11 cellular contexts compared by ENCODE assay signal in the genomic region with DNA sequence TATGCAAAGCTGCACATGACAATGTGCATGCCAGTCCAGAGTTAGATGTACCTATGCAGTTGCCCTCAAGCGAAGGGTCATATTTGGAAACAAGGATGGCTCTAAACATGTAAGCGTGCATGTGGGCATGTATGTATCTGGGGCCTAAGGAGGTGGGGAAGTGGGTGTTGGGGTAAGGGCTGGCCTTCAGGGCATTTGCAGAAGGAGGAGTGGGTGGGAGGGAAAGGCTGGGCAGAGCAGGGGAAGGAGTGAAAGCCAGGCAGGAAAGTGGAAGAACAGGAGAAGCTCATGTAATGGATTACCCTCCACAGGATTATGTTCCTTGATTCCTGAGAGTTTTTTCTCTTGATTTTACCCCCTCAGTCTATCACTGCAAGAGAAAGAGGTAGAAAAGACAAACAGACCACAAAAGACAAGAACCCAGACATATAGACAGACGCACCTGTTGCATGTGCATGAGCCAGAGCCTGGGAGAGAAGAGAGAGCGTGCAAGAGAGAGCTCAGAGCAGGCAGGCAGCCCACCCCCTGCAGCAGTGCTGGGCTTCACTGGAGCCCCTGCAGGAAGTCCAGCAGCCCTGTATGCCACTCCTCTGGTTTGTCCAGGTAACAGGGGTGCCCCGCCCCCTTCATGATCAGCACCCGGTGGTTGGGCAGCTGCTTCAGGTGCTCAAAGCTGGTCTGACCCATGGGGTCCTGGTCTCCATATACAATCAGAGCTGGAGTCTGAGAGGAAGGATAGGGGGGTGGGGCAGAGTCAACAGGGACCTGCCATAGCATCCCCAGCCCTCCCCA. TPM values are rescaled to one million over a fixed set of nuclear protein-coding genes. Genes with fewer than 3 reads are reported as not detected.
DNase-seq lines count a peak whose midpoint lies in the region; ATAC-seq, FAIRE-seq and TF ChIP-seq lines count a peak whose summit lies in the region.
"Had no signal": no experiment of that assay in that cellular context is flagged by ENCODE, and none has a peak within 500 bp of the region (broad histone marks: within the 10 kb centered on the region; RNA-seq: fewer than 3 reads in every experiment).

No MANE protein-coding gene starts in this region.

- H3K36me3 ChIP-seq in SK-N-SH (replicated peaks in 1 of 2; ENCODE audit: control insufficient read depth in 1 of 2, insufficient read depth in 2 of 2, low read length in 1 of 2) (no peaks in the 10 kb centered on the region), body of pancreas (replicated peaks in 1 of 2; ENCODE audit: insufficient read depth in 1 of 2, low read depth in 2 of 2) (no peaks in the 10 kb centered on the region), neuronal stem cell (replicated peaks in 1 of 2; ENCODE audit: control insufficient read depth in 2 of 2, insufficient read depth in 2 of 2, low read length in 2 of 2) (no peaks in the 10 kb centered on the region)

- H3K4me3 ChIP-seq in SK-N-SH (ENCODE audit: low read depth in 2 of 2, low read length in 1 of 2): peak overlapping the region in 1 of 2 experiments; percentile 74; a peak in 2 of 4 replicates
- no peak overlapping the region for H3K4me3 ChIP-seq in body of pancreas
- peak overlapping the region; percentile 10 to 60 for H3K4me3 ChIP-seq in neuronal stem cell (ENCODE audit: low read length in 2 of 2)

- H3K27ac ChIP-seq in SK-N-SH (ENCODE audit: low read depth in 2 of 2, low read length in 1 of 2): peak overlapping the region in 1 of 2 experiments; percentile 97; a peak in 3 of 4 replicates
- H3K27ac ChIP-seq in body of pancreas: peak overlapping the region in 3 of 4 donors; percentile 77 to 91 (median 83)
- peak overlapping the region; percentile 86 for H3K27ac ChIP-seq in neuronal stem cell (replicated peaks; ENCODE audit: low read length)

- no peaks in the 10 kb centered on the region for H3K9me2 ChIP-seq in SK-N-SH

- no peak for TF ChIP-seq POLR2A in body of pancreas (IDR thresholded peaks at IDR 0.05)

- 98% methylated on average over 4 of the region's 6 CpGs for WGBS in SK-N-SH (ENCODE audit: low lambda C conversion rate)
- 86 to 96% methylated on average over 5 to 6 of the region's 6 CpGs for WGBS in body of pancreas, 2 donors
- no CpG with 5 or more reads among the region's 6 CpGs for WGBS in neuronal stem cell (ENCODE audit: extremely low coverage in 2 of 2, insufficient read length in 2 of 2, insufficient replicate concordance in 1 of 2), 2 donors

- intact Hi-C loops in body of pancreas (cut with DNase I): no loop called here

- H3K79me2 ChIP-seq in SK-N-SH (ENCODE audit: insufficient read depth): peaks cover 45% of the 10 kb centered on the region

- H3K27me3 ChIP-seq in SK-N-SH (ENCODE audit: insufficient read depth) (no peaks in the 10 kb centered on the region), body of pancreas (no peaks in the 10 kb centered on the region), neuronal stem cell (ENCODE audit: control insufficient read depth in 3 of 3, insufficient read depth in 3 of 3, low read depth in 1 of 3, low read length in 3 of 3) (no peaks in the 10 kb centered on the region)
- H3K27me3 ChIP-seq: MG63 had no signal

- no peak for TF ChIP-seq RAD21 in SK-N-SH (IDR thresholded peaks at IDR 0.05; ENCODE audit: low read length)

- H3K4me1 ChIP-seq in SK-N-SH (ENCODE audit: control insufficient read depth in 1 of 2, insufficient read depth in 2 of 2, low read depth in 1 of 2, low read length in 1 of 2) (peaks cover 5 to 62% of the 10 kb centered on the region in 2 experiments; a peak in 3 of 4 replicates), body of pancreas (peaks cover 73% of the 10 kb centered on the region), neuronal stem cell (ENCODE audit: control insufficient read depth in 2 of 2, insufficient read depth in 1 of 2, low read depth in 1 of 2, low read length in 2 of 2) (peaks cover 44 to 48% of the 10 kb centered on the region in 2 donors)

- FAIRE-seq in HTR-8/SVneo (lab: Jason Lieb, UNC): peak; percentile 82

- peak overlapping the region; percentile 77 for H2AK5ac ChIP-seq in neuronal stem cell (ENCODE audit: low read depth, low read length)

- in situ Hi-C loops in GM13976 (cut with MboI; ENCODE audit: low sequenced_read_pairs, unreplicated experiment): no loop called here

- peak overlapping the region; percentile 13 for H2BK15ac ChIP-seq in neuronal stem cell (ENCODE audit: low read length)

- H3K14ac ChIP-seq in neuronal stem cell (ENCODE audit: low read length): peak overlapping the region; percentile 40

- DNase-seq in SK-N-SH: no peak
- no peak for DNase-seq in HTR-8/SVneo (ENCODE audit: insufficient read length, low spot score)
- no peak for DNase-seq in body of pancreas
- no peak for DNase-seq in neuronal stem cell (ENCODE audit: low spot score)
- no peak for DNase-seq in NCI-H1930 (lab: John Stamatoyannopoulos, UW)
- no peak for DNase-seq in GM13976 (ENCODE audit: low spot score)
- DNase-seq in HEK293T (ENCODE audit: extremely low spot score): no peak

- TF ChIP-seq CTCF in SK-N-SH (IDR thresholded peaks at IDR 0.05): no peak
- no peak for TF ChIP-seq CTCF in body of pancreas (IDR thresholded peaks at IDR 0.05)
- no peak for TF ChIP-seq CTCF in GM13976 (IDR thresholded peaks at IDR 0.05; ENCODE audit: borderline replicate concordance, control extremely low read depth, extremely low read depth, insufficient read depth, missing control alignments)

- ATAC-seq in SK-N-SH treated with all-trans-retinoic acid at 6 μM for 48 hours (no peak), body of pancreas (no peak)

- H4K91ac ChIP-seq in neuronal stem cell (ENCODE audit: low read depth, low read length, poor library complexity): peak overlapping the region; percentile 90

- no peaks in the 10 kb centered on the region for H4K20me1 ChIP-seq in SK-N-SH (ENCODE audit: insufficient read depth)

- no peak overlapping the region for H3K23ac ChIP-seq in neuronal stem cell (ENCODE audit: low read depth, low read length, poor library complexity)

- no peak overlapping the region for H3K9ac ChIP-seq in SK-N-SH
- H3K9ac ChIP-seq in neuronal stem cell (ENCODE audit: low read depth, low read length, poor library complexity): peak overlapping the region; percentile 38

- H3K18ac ChIP-seq in neuronal stem cell (ENCODE audit: low read length): peak overlapping the region; percentile 73

- no peak for TF ChIP-seq EP300 in SK-N-SH (IDR thresholded peaks at IDR 0.05; ENCODE audit: borderline replicate concordance in 1 of 2, low read depth in 1 of 2, low read length in 1 of 2)

- H2BK120ac ChIP-seq in neuronal stem cell (ENCODE audit: low read depth, low read length): peak overlapping the region; percentile 69

- no peak overlapping the region for H4K8ac ChIP-seq in neuronal stem cell (ENCODE audit: low read depth, low read length)

- H3K9me3 ChIP-seq in SK-N-SH: no peaks in the 10 kb centered on the region
- no peaks in the 10 kb centered on the region for H3K9me3 ChIP-seq in body of pancreas
- H3K9me3 ChIP-seq in neuronal stem cell (replicated peaks in 1 of 2; ENCODE audit: control insufficient read depth in 2 of 2, insufficient read depth in 1 of 2, low read depth in 1 of 2, low read length in 2 of 2): no peaks in the 10 kb centered on the region
- H3K9me3 ChIP-seq: MG63 had no signal

- H2AFZ ChIP-seq in SK-N-SH (ENCODE audit: low read depth): no peak overlapping the region
- no peak overlapping the region for H2AFZ ChIP-seq in neuronal stem cell (ENCODE audit: low read length)

- POLR2A ChIA-PET in SK-N-SH (lab: Yijun Ruan, JAX): interaction anchor here (0.8 to 3.9 kb wide), 5 partner anchors 14 to 36 kb away, joined by 3 to 20 read pairs (median 7); a partner anchor contains a TSS
- POLR2A ChIA-PET in HEK293T (lab: Yijun Ruan, JAX): interaction anchor here (1.0 to 5.2 kb wide), 7 partner anchors 9 to 27 kb away, joined by 3 to 39 read pairs (median 5); a partner anchor contains a TSS

- CTCF ChIA-PET in SK-N-SH (lab: Yijun Ruan, JAX): interaction anchor here (0.9 to 4.8 kb wide), 7 partner anchors 8 to 27 kb away, joined by 3 to 27 read pairs (median 5); a partner anchor contains a TSS
- CTCF ChIA-PET in HEK293T (lab: Yijun Ruan, JAX): interaction anchor here (0.6 kb wide), 1 partner anchor 27 kb away, joined by 3 read pairs; a partner anchor contains a TSS

- peak overlapping the region; percentile 93 for H2BK12ac ChIP-seq in neuronal stem cell (ENCODE audit: low read length)

- H3K79me1 ChIP-seq in neuronal stem cell (ENCODE audit: low read depth, low read length): peaks cover 6% of the 10 kb centered on the region

- H3F3A ChIP-seq in SK-N-SH (replicated peaks; ENCODE audit: insufficient read depth): peaks cover 12% of the 10 kb centered on the region

- H3K4me2 ChIP-seq in SK-N-SH: peak overlapping the region; percentile 91
- peak overlapping the region; percentile 69 for H3K4me2 ChIP-seq in neuronal stem cell (ENCODE audit: insufficient read depth, low read length, poor library complexity, severe bottlenecking)

- H3K4ac ChIP-seq in neuronal stem cell (ENCODE audit: low read length): no peak overlapping the region

- H2BK5ac ChIP-seq in neuronal stem cell (ENCODE audit: low read length): peak overlapping the region; percentile 97

RNA-seq across cellular contexts. Expression of a gene that starts 1.8 kb away (rescaled TPM):
- polyA plus RNA-seq in SK-N-SH (2012; rRNA removed): 97.4 and 118 TPM in 2 replicates
- polyA plus RNA-seq in SK-N-SH (2012; cell fraction: cytosol; rRNA removed): 43.8 and 61.7 TPM in 2 replicates
- polyA plus RNA-seq in SK-N-SH (2012; cell fraction: nucleus; rRNA removed): 499 and 538 TPM in 2 replicates
- total RNA-seq in body of pancreas: 10 to 100 TPM; 16.6 to 24.7 TPM
- 68.8 TPM for polyA plus RNA-seq in neuronal stem cell (2013, experiment 1 of 2)
- 66.4 TPM for polyA plus RNA-seq in neuronal stem cell (2013, experiment 2 of 2)

RNA-seq across cellular contexts. Expression of a gene that starts 4.8 kb away (rescaled TPM):
- polyA plus RNA-seq in SK-N-SH (2012; rRNA removed): 64.1 and 88.3 TPM in 2 replicates
- polyA plus RNA-seq in SK-N-SH (2012; cell fraction: cytosol; rRNA removed): 45.6 and 58.3 TPM in 2 replicates
- polyA plus RNA-seq in SK-N-SH (2012; cell fraction: nucleus; rRNA removed): 45.8 and 64.4 TPM in 2 replicates
- total RNA-seq in body of pancreas: 10 to 100 TPM; 35.9 to 54.5 TPM
- 4.3 TPM for polyA plus RNA-seq in neuronal stem cell (2013, experiment 1 of 2)
- 4.5 TPM for polyA plus RNA-seq in neuronal stem cell (2013, experiment 2 of 2)

RNA-seq across cellular contexts. Expression of a gene that starts 5.8 kb away (rescaled TPM):
- polyA plus RNA-seq in SK-N-SH (2012; rRNA removed): 22.1 and 31.5 TPM in 2 replicates
- polyA plus RNA-seq in SK-N-SH (2012; cell fraction: cytosol; rRNA removed): 18.6 and 24.8 TPM in 2 replicates
- polyA plus RNA-seq in SK-N-SH (2012; cell fraction: nucleus; rRNA removed): 13.5 and 18.1 TPM in 2 replicates
- 10 to 100 TPM; 15.5 to 16.1 TPM for total RNA-seq in body of pancreas
- 18.1 TPM for polyA plus RNA-seq in neuronal stem cell (2013, experiment 1 of 2)
- 16.4 TPM for polyA plus RNA-seq in neuronal stem cell (2013, experiment 2 of 2)

RNA-seq across cellular contexts. Expression of a gene that starts 13.9 kb away (rescaled TPM):
- 0.02 and 0.10 TPM in 2 replicates for polyA plus RNA-seq in SK-N-SH (2012; rRNA removed)
- polyA plus RNA-seq in SK-N-SH (2012; cell fraction: cytosol; rRNA removed): not detected in 2 replicates
- polyA plus RNA-seq in SK-N-SH (2012; cell fraction: nucleus; rRNA removed): 0.07 and 0.15 TPM in 2 replicates
- total RNA-seq in body of pancreas: not detected
- 0.06 TPM for polyA plus RNA-seq in neuronal stem cell (2013, experiment 1 of 2)
- polyA plus RNA-seq in neuronal stem cell (2013, experiment 2 of 2): 0.07 TPM
- total RNA-seq: kidney epithelial cell, renal cortical epithelial cell had no signal

RNA-seq across cellular contexts. Expression of a gene that starts 14.3 kb away (rescaled TPM):
- 93.0 and 96.2 TPM in 2 replicates for polyA plus RNA-seq in SK-N-SH (2012; rRNA removed)
- polyA plus RNA-seq in SK-N-SH (2012; cell fraction: cytosol; rRNA removed): 44.0 and 62.5 TPM in 2 replicates
- 136 and 173 TPM in 2 replicates for polyA plus RNA-seq in SK-N-SH (2012; cell fraction: nucleus; rRNA removed)
- total RNA-seq in body of pancreas: 10 to 100 TPM; 31.1 to 40.2 TPM
- polyA plus RNA-seq in neuronal stem cell (2013, experiment 1 of 2): 7.8 TPM
- polyA plus RNA-seq in neuronal stem cell (2013, experiment 2 of 2): 7.4 TPM

Comparison
In these comparisons a context has a peak if more than half of its experiments do, and no peak if none do; other contexts are left out.
1. H3K4me3 ChIP-seq: peak in neuronal stem cell (2 of 2); none in body of pancreas (0 of 2).